Comparison of ENCODE assay signal across 1 cellular context in genomic region chr1:91744973-91745648, GRCh38.
TF ChIP-seq lines count a peak whose summit lies in the region.

No MANE protein-coding gene starts in this region.

TF ChIP-seq in HepG2, 621 proteins besides CTCF, POLR2A, EP300 and RAD21 (continued from another document and continues in another):
- TF ChIP-seq TFAP4 (IDR thresholded peaks at IDR 0.05; ENCODE audit: borderline replicate concordance, low read depth): peak; percentile 77; the same call in 1 of the 2 replicates
- TF ChIP-seq GLI4 (CRISPR knock-in tag; IDR thresholded peaks at IDR 0.05; ENCODE audit: borderline replicate concordance): no peak
- TF ChIP-seq ZNF383 (CRISPR knock-in tag; IDR thresholded peaks at IDR 0.05; ENCODE audit: borderline replicate concordance): no peak
- 0 out of 2 replicates have a peak, but pooled peaks have one; percentile 56 for TF ChIP-seq ZNF431 (CRISPR knock-in tag; IDR thresholded peaks at IDR 0.05; ENCODE audit: borderline replicate concordance, low read depth)
- peak; percentile 69; the same call in 1 of the 2 replicates for TF ChIP-seq FOXJ3 (CRISPR knock-in tag; IDR thresholded peaks at IDR 0.05; ENCODE audit: borderline replicate concordance)
- peak; percentile 8; the same call in 1 of the 2 replicates for TF ChIP-seq ZNF281 (CRISPR knock-in tag; IDR thresholded peaks at IDR 0.05; ENCODE audit: borderline replicate concordance)
- TF ChIP-seq ZNF552 (CRISPR knock-in tag; IDR thresholded peaks at IDR 0.05; ENCODE audit: borderline replicate concordance): no peak
- TF ChIP-seq HDAC1 (CRISPR knock-in tag; IDR thresholded peaks at IDR 0.05): peak; percentile 21; the same call in 1 of the 2 replicates
- TF ChIP-seq NFIC (IDR thresholded peaks at IDR 0.05; ENCODE audit: low read length): peak; percentile 62
- TF ChIP-seq, protein P1, sequence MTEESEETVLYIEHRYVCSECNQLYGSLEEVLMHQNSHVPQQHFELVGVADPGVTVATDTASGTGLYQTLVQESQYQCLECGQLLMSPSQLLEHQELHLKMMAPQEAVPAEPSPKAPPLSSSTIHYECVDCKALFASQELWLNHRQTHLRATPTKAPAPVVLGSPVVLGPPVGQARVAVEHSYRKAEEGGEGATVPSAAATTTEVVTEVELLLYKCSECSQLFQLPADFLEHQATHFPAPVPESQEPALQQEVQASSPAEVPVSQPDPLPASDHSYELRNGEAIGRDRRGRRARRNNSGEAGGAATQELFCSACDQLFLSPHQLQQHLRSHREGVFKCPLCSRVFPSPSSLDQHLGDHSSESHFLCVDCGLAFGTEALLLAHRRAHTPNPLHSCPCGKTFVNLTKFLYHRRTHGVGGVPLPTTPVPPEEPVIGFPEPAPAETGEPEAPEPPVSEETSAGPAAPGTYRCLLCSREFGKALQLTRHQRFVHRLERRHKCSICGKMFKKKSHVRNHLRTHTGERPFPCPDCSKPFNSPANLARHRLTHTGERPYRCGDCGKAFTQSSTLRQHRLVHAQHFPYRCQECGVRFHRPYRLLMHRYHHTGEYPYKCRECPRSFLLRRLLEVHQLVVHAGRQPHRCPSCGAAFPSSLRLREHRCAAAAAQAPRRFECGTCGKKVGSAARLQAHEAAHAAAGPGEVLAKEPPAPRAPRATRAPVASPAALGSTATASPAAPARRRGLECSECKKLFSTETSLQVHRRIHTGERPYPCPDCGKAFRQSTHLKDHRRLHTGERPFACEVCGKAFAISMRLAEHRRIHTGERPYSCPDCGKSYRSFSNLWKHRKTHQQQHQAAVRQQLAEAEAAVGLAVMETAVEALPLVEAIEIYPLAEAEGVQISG (CRISPR knock-in tag; IDR thresholded peaks at IDR 0.05): no peak
- TF ChIP-seq ZSCAN31 (CRISPR knock-in tag; IDR thresholded peaks at IDR 0.05; ENCODE audit: low read depth): 0 out of 2 replicates have a peak, but pooled peaks have one; percentile 1
- TF ChIP-seq SOX6 (IDR thresholded peaks at IDR 0.05): no peak
- peak; percentile 83 for TF ChIP-seq SOX6 (CRISPR knock-in tag; IDR thresholded peaks at IDR 0.05)
- peak; percentile 76; the same call in 1 of the 2 replicates for TF ChIP-seq ZNF646 (CRISPR knock-in tag; IDR thresholded peaks at IDR 0.05)
- peak; percentile 27; the same call in 1 of the 2 replicates for TF ChIP-seq SP5 (CRISPR knock-in tag; IDR thresholded peaks at IDR 0.05; ENCODE audit: borderline replicate concordance, low read depth)
- peak; percentile 48 for TF ChIP-seq ARID5B (CRISPR knock-in tag; IDR thresholded peaks at IDR 0.05)
- no peak for TF ChIP-seq REPIN1 (CRISPR knock-in tag; IDR thresholded peaks at IDR 0.05; ENCODE audit: borderline replicate concordance, low read depth)
- TF ChIP-seq ZNF230 (CRISPR knock-in tag; IDR thresholded peaks at IDR 0.05): no peak
- no peak for TF ChIP-seq KLF16 (CRISPR knock-in tag; IDR thresholded peaks at IDR 0.05)
- 0 out of 2 replicates have a peak, but pooled peaks have one; percentile 1 for TF ChIP-seq ZBTB7B (CRISPR knock-in tag; IDR thresholded peaks at IDR 0.05)
- TF ChIP-seq CHD2 (IDR thresholded peaks at IDR 0.05; ENCODE audit: low read depth, low read length): no peak
- TF ChIP-seq LCORL (IDR thresholded peaks at IDR 0.05): no peak
- peak; percentile 58; the same call in 1 of the 2 replicates for TF ChIP-seq LCORL (CRISPR knock-in tag; IDR thresholded peaks at IDR 0.05)
- TF ChIP-seq ZNF564 (CRISPR knock-in tag; IDR thresholded peaks at IDR 0.05): 0 out of 2 replicates have a peak, but pooled peaks have one; percentile 50
- TF ChIP-seq ZBTB10 (CRISPR knock-in tag; IDR thresholded peaks at IDR 0.05; ENCODE audit: borderline replicate concordance): peak; percentile 58; the same call in 1 of the 2 replicates
- 0 out of 2 replicates have a peak, but pooled peaks have one; percentile 42 for TF ChIP-seq ELF4 (CRISPR knock-in tag; IDR thresholded peaks at IDR 0.05; ENCODE audit: borderline replicate concordance)
- TF ChIP-seq ARNT (IDR thresholded peaks at IDR 0.05): no peak
- 0 out of 2 replicates have a peak, but pooled peaks have one; percentile 18 for TF ChIP-seq MIXL1 (CRISPR knock-in tag; IDR thresholded peaks at IDR 0.05)
- no peak for TF ChIP-seq ZFP62 (CRISPR knock-in tag; IDR thresholded peaks at IDR 0.05)
- TF ChIP-seq RBM22 (optimal IDR thresholded peaks at IDR 0.05; ENCODE audit: low read length): peak; percentile 54
- TF ChIP-seq TCF7 (IDR thresholded peaks at IDR 0.05; ENCODE audit: low read depth): peak; percentile 23; the same call in 1 of the 2 replicates
- TF ChIP-seq ZNF296 (CRISPR knock-in tag; conservative IDR thresholded peaks at IDR 0.05): no peak
- TF ChIP-seq ZFP36 (IDR thresholded peaks at IDR 0.05; ENCODE audit: borderline replicate concordance, low read depth, low read length, partially characterized antibody): no peak
- TF ChIP-seq, protein P2, sequence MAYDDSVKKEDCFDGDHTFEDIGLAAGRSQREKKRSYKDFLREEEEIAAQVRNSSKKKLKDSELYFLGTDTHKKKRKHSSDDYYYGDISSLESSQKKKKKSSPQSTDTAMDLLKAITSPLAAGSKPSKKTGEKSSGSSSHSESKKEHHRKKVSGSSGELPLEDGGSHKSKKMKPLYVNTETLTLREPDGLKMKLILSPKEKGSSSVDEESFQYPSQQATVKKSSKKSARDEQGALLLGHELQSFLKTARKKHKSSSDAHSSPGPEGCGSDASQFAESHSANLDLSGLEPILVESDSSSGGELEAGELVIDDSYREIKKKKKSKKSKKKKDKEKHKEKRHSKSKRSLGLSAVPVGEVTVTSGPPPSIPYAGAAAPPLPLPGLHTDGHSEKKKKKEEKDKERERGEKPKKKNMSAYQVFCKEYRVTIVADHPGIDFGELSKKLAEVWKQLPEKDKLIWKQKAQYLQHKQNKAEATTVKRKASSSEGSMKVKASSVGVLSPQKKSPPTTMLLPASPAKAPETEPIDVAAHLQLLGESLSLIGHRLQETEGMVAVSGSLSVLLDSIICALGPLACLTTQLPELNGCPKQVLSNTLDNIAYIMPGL (CRISPR knock-in tag; IDR thresholded peaks at IDR 0.05; ENCODE audit: borderline replicate concordance in 1 of 2, low read depth in 1 of 2): 0 out of 4 replicates have a peak, but pooled peaks of 1 of the 2 experiments have one; percentile 32
- peak; percentile 42; the same call in 1 of the 2 replicates for TF ChIP-seq MED1 (CRISPR knock-in tag; IDR thresholded peaks at IDR 0.05)
- 0 out of 2 replicates have a peak, but pooled peaks have one; percentile 16 for TF ChIP-seq MEF2D (CRISPR knock-in tag; IDR thresholded peaks at IDR 0.05)
- no peak for TF ChIP-seq SRSF1 (optimal IDR thresholded peaks at IDR 0.05; ENCODE audit: low read depth, low read length)
- TF ChIP-seq BCL6 (CRISPR knock-in tag; IDR thresholded peaks at IDR 0.05): peak; percentile 46
